ENCODE assay signal across 1 cellular context in the genomic region with DNA sequence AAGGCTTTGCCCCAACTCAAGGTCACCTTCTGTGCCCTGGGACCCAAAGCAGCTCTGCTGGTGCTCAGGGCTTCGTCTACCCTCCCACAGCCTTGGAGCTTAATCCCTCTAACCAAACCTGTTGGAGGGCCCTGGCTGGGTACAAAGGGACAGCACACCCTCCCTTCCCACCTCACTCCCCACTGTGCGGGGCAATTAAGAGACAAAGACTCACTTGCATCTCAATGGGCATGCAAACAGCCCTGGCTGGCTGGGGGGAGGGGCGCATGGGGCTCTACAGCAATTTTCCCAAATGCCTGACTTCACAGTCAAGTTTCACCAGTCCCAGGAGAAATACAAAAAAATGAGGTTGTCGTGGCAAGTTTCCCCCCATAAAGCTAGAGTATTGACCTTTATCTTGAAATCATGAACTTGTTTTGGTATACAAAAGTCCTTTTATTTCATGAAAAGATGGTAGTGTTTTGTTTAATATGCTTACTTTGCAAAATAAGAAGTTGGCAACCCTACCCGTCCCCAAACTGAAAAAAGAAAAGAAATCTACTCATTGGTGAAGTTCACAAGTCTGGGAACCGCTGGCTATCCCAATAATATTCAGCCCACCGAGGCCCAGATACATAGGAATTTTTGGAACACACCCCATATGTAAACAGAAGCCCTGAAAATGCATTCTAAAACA.
A peak's percentile ranks its signal among the peaks of the same experiment; 100 is the strongest.
TF ChIP-seq lines count a peak whose summit lies in the region.

No MANE protein-coding gene starts in this region.

TF ChIP-seq in K562, 482 proteins besides CTCF, POLR2A, EP300 and RAD21:
- TF ChIP-seq, protein P1, sequence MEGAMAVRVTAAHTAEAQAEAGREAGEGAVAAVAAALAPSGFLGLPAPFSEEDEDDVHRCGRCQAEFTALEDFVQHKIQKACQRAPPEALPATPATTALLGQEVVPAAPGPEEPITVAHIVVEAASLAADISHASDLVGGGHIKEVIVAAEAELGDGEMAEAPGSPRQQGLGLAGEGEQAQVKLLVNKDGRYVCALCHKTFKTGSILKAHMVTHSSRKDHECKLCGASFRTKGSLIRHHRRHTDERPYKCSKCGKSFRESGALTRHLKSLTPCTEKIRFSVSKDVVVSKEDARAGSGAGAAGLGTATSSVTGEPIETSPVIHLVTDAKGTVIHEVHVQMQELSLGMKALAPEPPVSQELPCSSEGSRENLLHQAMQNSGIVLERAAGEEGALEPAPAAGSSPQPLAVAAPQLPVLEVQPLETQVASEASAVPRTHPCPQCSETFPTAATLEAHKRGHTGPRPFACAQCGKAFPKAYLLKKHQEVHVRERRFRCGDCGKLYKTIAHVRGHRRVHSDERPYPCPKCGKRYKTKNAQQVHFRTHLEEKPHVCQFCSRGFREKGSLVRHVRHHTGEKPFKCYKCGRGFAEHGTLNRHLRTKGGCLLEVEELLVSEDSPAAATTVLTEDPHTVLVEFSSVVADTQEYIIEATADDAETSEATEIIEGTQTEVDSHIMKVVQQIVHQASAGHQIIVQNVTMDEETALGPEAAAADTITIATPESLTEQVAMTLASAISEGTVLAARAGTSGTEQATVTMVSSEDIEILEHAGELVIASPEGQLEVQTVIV (CRISPR knock-in tag; IDR thresholded peaks at IDR 0.05; ENCODE audit: borderline replicate concordance), result no peak
- TF ChIP-seq ADNP (tag; IDR thresholded peaks at IDR 0.05), result no peak
- no peak for TF ChIP-seq PHB2 (IDR thresholded peaks at IDR 0.05; ENCODE audit: low read depth)
- TF ChIP-seq ZNF644 (tag; IDR thresholded peaks at IDR 0.05; ENCODE audit: low read depth), result no peak
- TF ChIP-seq MAFG (tag; conservative IDR thresholded peaks at IDR 0.05), result peak; percentile 49; the same call in 1 of the 2 replicates
- peak; percentile 88 for TF ChIP-seq ZNF316 (IDR thresholded peaks at IDR 0.05)
- no peak for TF ChIP-seq MIER1 (IDR thresholded peaks at IDR 0.05; ENCODE audit: low read depth)
- TF ChIP-seq NR2C1 (IDR thresholded peaks at IDR 0.05), result no peak
- TF ChIP-seq NR2C1 (tag; IDR thresholded peaks at IDR 0.05), result no peak
- TF ChIP-seq ZNF41 (CRISPR knock-in tag; conservative IDR thresholded peaks at IDR 0.05), result no peak
- TF ChIP-seq SIN3A (IDR thresholded peaks at IDR 0.05; ENCODE audit: borderline replicate concordance in 2 of 2, control insufficient read depth in 1 of 2, low read depth in 2 of 2, low read length in 2 of 2), result no peak
- TF ChIP-seq, protein P2, sequence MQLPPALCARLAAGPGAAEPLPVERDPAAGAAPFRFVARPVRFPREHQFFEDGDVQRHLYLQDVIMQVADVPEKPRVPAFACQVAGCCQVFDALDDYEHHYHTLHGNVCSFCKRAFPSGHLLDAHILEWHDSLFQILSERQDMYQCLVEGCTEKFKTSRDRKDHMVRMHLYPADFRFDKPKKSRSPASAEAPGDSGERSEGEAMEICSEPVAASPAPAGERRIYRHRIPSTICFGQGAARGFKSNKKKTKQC (CRISPR knock-in tag; IDR thresholded peaks at IDR 0.05), result no peak
- TF ChIP-seq CTBP1 (IDR thresholded peaks at IDR 0.05; ENCODE audit: borderline replicate concordance), result no peak
- TF ChIP-seq C11orf30 (IDR thresholded peaks at IDR 0.05; ENCODE audit: low read depth), result peak; percentile 79
- no peak for TF ChIP-seq TRIM28 (IDR thresholded peaks at IDR 0.05)
- no peak for TF ChIP-seq SPI1 (IDR thresholded peaks at IDR 0.05; ENCODE audit: borderline replicate concordance, low read depth, low read length)
- TF ChIP-seq, protein P3, sequence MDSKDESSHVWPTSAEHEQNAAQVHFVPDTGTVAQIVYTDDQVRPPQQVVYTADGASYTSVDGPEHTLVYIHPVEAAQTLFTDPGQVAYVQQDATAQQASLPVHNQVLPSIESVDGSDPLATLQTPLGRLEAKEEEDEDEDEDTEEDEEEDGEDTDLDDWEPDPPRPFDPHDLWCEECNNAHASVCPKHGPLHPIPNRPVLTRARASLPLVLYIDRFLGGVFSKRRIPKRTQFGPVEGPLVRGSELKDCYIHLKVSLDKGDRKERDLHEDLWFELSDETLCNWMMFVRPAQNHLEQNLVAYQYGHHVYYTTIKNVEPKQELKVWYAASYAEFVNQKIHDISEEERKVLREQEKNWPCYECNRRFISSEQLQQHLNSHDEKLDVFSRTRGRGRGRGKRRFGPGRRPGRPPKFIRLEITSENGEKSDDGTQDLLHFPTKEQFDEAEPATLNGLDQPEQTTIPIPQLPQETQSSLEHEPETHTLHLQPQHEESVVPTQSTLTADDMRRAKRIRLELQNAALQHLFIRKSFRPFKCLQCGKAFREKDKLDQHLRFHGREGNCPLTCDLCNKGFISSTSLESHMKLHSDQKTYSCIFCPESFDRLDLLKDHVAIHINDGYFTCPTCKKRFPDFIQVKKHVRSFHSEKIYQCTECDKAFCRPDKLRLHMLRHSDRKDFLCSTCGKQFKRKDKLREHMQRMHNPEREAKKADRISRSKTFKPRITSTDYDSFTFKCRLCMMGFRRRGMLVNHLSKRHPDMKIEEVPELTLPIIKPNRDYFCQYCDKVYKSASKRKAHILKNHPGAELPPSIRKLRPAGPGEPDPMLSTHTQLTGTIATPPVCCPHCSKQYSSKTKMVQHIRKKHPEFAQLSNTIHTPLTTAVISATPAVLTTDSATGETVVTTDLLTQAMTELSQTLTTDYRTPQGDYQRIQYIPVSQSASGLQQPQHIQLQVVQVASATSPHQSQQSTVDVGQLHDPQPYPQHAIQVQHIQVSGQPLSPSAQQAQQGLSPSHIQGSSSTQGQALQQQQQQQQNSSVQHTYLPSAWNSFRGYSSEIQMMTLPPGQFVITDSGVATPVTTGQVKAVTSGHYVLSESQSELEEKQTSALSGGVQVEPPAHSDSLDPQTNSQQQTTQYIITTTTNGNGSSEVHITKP (IDR thresholded peaks at IDR 0.05; ENCODE audit: partially characterized antibody), result no peak
- peak; percentile 69 for TF ChIP-seq MAFK (IDR thresholded peaks at IDR 0.05; ENCODE audit: low read length)
- TF ChIP-seq ZNF668 (CRISPR knock-in tag; IDR thresholded peaks at IDR 0.05), result no peak
- TF ChIP-seq, protein P4, sequence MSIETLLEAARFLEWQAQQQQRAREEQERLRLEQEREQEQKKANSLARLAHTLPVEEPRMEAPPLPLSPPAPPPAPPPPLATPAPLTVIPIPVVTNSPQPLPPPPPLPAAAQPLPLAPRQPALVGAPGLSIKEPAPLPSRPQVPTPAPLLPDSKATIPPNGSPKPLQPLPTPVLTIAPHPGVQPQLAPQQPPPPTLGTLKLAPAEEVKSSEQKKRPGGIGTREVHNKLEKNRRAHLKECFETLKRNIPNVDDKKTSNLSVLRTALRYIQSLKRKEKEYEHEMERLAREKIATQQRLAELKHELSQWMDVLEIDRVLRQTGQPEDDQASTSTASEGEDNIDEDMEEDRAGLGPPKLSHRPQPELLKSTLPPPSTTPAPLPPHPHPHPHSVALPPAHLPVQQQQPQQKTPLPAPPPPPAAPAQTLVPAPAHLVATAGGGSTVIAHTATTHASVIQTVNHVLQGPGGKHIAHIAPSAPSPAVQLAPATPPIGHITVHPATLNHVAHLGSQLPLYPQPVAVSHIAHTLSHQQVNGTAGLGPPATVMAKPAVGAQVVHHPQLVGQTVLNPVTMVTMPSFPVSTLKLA (conservative IDR thresholded peaks at IDR 0.05), result no peak
- TF ChIP-seq SIRT6 (IDR thresholded peaks at IDR 0.05; ENCODE audit: low read depth, low read length), result no peak
- TF ChIP-seq ZNF780A (CRISPR knock-in tag; IDR thresholded peaks at IDR 0.05), result no peak
- TF ChIP-seq, protein P5, sequence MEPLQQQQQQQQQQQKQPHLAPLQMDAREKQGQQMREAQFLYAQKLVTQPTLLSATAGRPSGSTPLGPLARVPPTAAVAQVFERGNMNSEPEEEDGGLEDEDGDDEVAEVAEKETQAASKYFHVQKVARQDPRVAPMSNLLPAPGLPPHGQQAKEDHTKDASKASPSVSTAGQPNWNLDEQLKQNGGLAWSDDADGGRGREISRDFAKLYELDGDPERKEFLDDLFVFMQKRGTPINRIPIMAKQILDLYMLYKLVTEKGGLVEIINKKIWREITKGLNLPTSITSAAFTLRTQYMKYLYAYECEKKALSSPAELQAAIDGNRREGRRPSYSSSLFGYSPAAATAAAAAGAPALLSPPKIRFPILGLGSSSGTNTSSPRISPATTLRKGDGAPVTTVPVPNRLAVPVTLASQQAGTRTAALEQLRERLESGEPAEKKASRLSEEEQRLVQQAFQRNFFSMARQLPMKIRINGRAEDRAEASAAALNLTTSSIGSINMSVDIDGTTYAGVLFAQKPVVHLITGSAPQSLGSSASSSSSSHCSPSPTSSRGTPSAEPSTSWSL (CRISPR knock-in tag; IDR thresholded peaks at IDR 0.05; ENCODE audit: borderline replicate concordance), result no peak
- no peak for TF ChIP-seq SMC3 (conservative IDR thresholded peaks at IDR 0.05; ENCODE audit: insufficient read depth, low read depth, low read length)
- no peak for TF ChIP-seq ZC3H11A (IDR thresholded peaks at IDR 0.05; ENCODE audit: low read depth, low read length)
- TF ChIP-seq ZNF146 (CRISPR knock-in tag; IDR thresholded peaks at IDR 0.05; ENCODE audit: unreplicated experiment), result no peak
- no peak for TF ChIP-seq ZNF212 (CRISPR knock-in tag; IDR thresholded peaks at IDR 0.05)
- no peak for TF ChIP-seq SRSF1 (IDR thresholded peaks at IDR 0.05; ENCODE audit: low read depth, low read length)
- TF ChIP-seq MAFF (IDR thresholded peaks at IDR 0.05; ENCODE audit: low read length), result peak; percentile 72
- no peak for TF ChIP-seq BMI1 (IDR thresholded peaks at IDR 0.05; ENCODE audit: low read length)
- TF ChIP-seq TARDBP (IDR thresholded peaks at IDR 0.05), result no peak
